ENCODE assay signal across 8 cellular contexts in genomic region chr17:81713004-81713555, GRCh38. TPM values are rescaled to one million over a fixed set of nuclear protein-coding genes. Genes with fewer than 3 reads are reported as not detected.
DNase-seq lines count a peak whose midpoint lies in the region; ATAC-seq and TF ChIP-seq lines count a peak whose summit lies in the region.

No MANE protein-coding gene starts in this region.

- peaks cover 38% of the 10 kb centered on the region for H3K4me1 Mint-ChIP-seq in dendritic cell treated with granulocyte-macrophage colony-stimulating factor and Interleukin-4, amounts not matched to agents 40 ng/mL and 50 ng/mL, for 4 days (ENCODE audit: low read depth)
- peaks cover 9% of the 10 kb centered on the region in 2 donors for H3K4me1 Mint-ChIP-seq in natural killer cell treated with Interleukin-12 subunit alpha and Interleukin-12 subunit beta and Interleukin-15 and Interleukin-18, amount 100 ng/mL, for 72 hours (ENCODE audit: low read depth in 2 of 2)

- H3K9me3 Mint-ChIP-seq in dendritic cell treated with granulocyte-macrophage colony-stimulating factor and Interleukin-4, amounts not matched to agents 40 ng/mL and 50 ng/mL, for 4 days = no peaks in the 10 kb centered on the region
- no peaks in the 10 kb centered on the region for H3K9me3 Mint-ChIP-seq in natural killer cell treated with Interleukin-12 subunit alpha and Interleukin-12 subunit beta and Interleukin-15 and Interleukin-18, amount 100 ng/mL, for 72 hours

- peaks cover 3% of the 10 kb centered on the region for H3K27me3 Mint-ChIP-seq in dendritic cell treated with granulocyte-macrophage colony-stimulating factor and Interleukin-4, amounts not matched to agents 40 ng/mL and 50 ng/mL, for 4 days
- no peaks in the 10 kb centered on the region for H3K27me3 Mint-ChIP-seq in natural killer cell treated with Interleukin-12 subunit alpha and Interleukin-12 subunit beta and Interleukin-15 and Interleukin-18, amount 100 ng/mL, for 72 hours

- TF ChIP-seq CTCF in C4-2B (conservative IDR thresholded peaks at IDR 0.05) = no peak

- H3K4me3 Mint-ChIP-seq in dendritic cell treated with granulocyte-macrophage colony-stimulating factor and Interleukin-4, amounts not matched to agents 40 ng/mL and 50 ng/mL, for 4 days = peak overlapping the region; percentile 73
- H3K4me3 Mint-ChIP-seq in natural killer cell treated with Interleukin-12 subunit alpha and Interleukin-12 subunit beta and Interleukin-15 and Interleukin-18, amount 100 ng/mL, for 72 hours = peak overlapping the region; percentile 92

- H3K36me3 Mint-ChIP-seq in dendritic cell treated with granulocyte-macrophage colony-stimulating factor and Interleukin-4, amounts not matched to agents 40 ng/mL and 50 ng/mL, for 4 days (ENCODE audit: low read depth) = peaks cover 10% of the 10 kb centered on the region
- no peaks in the 10 kb centered on the region for H3K36me3 Mint-ChIP-seq in natural killer cell treated with Interleukin-12 subunit alpha and Interleukin-12 subunit beta and Interleukin-15 and Interleukin-18, amount 100 ng/mL, for 72 hours

- intact Hi-C loops in dendritic cell treated with granulocyte-macrophage colony-stimulating factor and Interleukin-4, amounts not matched to agents 40 ng/mL and 50 ng/mL, for 4 days (cut with micrococcal nuclease) = no loop called here

- peak; percentile 35 for DNase-seq in M059J (ENCODE audit: low read depth)
- no peak for DNase-seq in natural killer cell treated with Interleukin-12 subunit alpha and Interleukin-12 subunit beta and Interleukin-15 and Interleukin-18, amount 100 ng/mL, for 72 hours (ENCODE audit: low spot score)

- no peak for ATAC-seq in natural killer cell treated with Interleukin-12 subunit alpha and Interleukin-12 subunit beta and Interleukin-15 and Interleukin-18, amount 100 ng/mL, for 72 hours
- ATAC-seq in GM21717 (IDR thresholded peaks at IDR 0.05; ENCODE audit: unreplicated experiment) (no peak), GM18867 (IDR thresholded peaks at IDR 0.05; ENCODE audit: unreplicated experiment) (no peak), HG03521 (IDR thresholded peaks at IDR 0.05; ENCODE audit: unreplicated experiment) (no peak), HG02763 (IDR thresholded peaks at IDR 0.05; ENCODE audit: unreplicated experiment) (no peak)

- peak overlapping the region; percentile 98 for H3K27ac ChIP-seq in C4-2B

- H3K27ac Mint-ChIP-seq in dendritic cell treated with granulocyte-macrophage colony-stimulating factor and Interleukin-4, amounts not matched to agents 40 ng/mL and 50 ng/mL, for 4 days = peak overlapping the region; percentile 36
- peak overlapping the region in 1 of 2 donors; percentile 62 for H3K27ac Mint-ChIP-seq in natural killer cell treated with Interleukin-12 subunit alpha and Interleukin-12 subunit beta and Interleukin-15 and Interleukin-18, amount 100 ng/mL, for 72 hours

RNA-seq across cellular contexts. Expression of gene SLC25A10, which starts 1.0 kb away (rescaled TPM):
- total RNA-seq in M059J (2014; rRNA removed; shearing (Covaris generic)) = 49.0 and 61.8 TPM in 2 replicates
- 10 to 100 TPM; 17.5 to 36.3 TPM for total RNA-seq in natural killer cell treated with Interleukin-12 subunit alpha and Interleukin-12 subunit beta and Interleukin-15 and Interleukin-18, amount 100 ng/mL, for 72 hours

RNA-seq across cellular contexts. Expression of gene MRPL12, which starts 9.9 kb away (rescaled TPM):
- total RNA-seq in M059J (2014; rRNA removed; shearing (Covaris generic)) = 11.7 and 14.1 TPM in 2 replicates
- 100 to 1,000 TPM in 1 of 2 donors, 10 to 100 TPM in 1; 98.7 to 226 TPM for total RNA-seq in natural killer cell treated with Interleukin-12 subunit alpha and Interleukin-12 subunit beta and Interleukin-15 and Interleukin-18, amount 100 ng/mL, for 72 hours

RNA-seq across cellular contexts. Expression of gene HGS, which starts 29.3 kb away (rescaled TPM):
- 52.4 and 101 TPM in 2 replicates for total RNA-seq in M059J (2014; rRNA removed; shearing (Covaris generic))
- total RNA-seq in natural killer cell treated with Interleukin-12 subunit alpha and Interleukin-12 subunit beta and Interleukin-15 and Interleukin-18, amount 100 ng/mL, for 72 hours = 100 to 1,000 TPM; 140 to 220 TPM

RNA-seq across cellular contexts. Expression of gene ARL16, which starts 29.5 kb away (rescaled TPM):
- total RNA-seq in M059J (2014; rRNA removed; shearing (Covaris generic)) = 36.0 and 39.9 TPM in 2 replicates
- 10 to 100 TPM; 35.5 to 54.7 TPM for total RNA-seq in natural killer cell treated with Interleukin-12 subunit alpha and Interleukin-12 subunit beta and Interleukin-15 and Interleukin-18, amount 100 ng/mL, for 72 hours

RNA-seq across cellular contexts. Expression of gene CCDC137, which starts 46.5 kb away (rescaled TPM):
- 14.6 and 32.1 TPM in 2 replicates for total RNA-seq in M059J (2014; rRNA removed; shearing (Covaris generic))
- total RNA-seq in natural killer cell treated with Interleukin-12 subunit alpha and Interleukin-12 subunit beta and Interleukin-15 and Interleukin-18, amount 100 ng/mL, for 72 hours = 10 to 100 TPM; 38.0 to 90.1 TPM
